In genomic region chr17:31392002-31392855, GRCh38 we compare ENCODE assay signal across 8 cellular contexts. TPM values are rescaled to one million over a fixed set of nuclear protein-coding genes. Genes with fewer than 3 reads are reported as not detected.
DNase-seq lines count a peak whose midpoint lies in the region; ATAC-seq and TF ChIP-seq lines count a peak whose summit lies in the region.

No MANE protein-coding gene starts in this region.

- no peak overlapping the region for H3K27ac ChIP-seq in thymus (ENCODE audit: low read depth)

- DNase-seq in activated T-cell treated with anti-CD3 and anti-CD28 coated beads, Interleukin-2, amount 50 U/mL, for 4 hours: no peak
- DNase-seq in activated T-cell treated with anti-CD3 and anti-CD28 coated beads, Interleukin-2, amount 50 U/mL, for 1 hour: no peak
- DNase-seq in activated naive CD8-positive, alpha-beta T cell treated with anti-CD3 and anti-CD28 coated beads for 36 hours: no peak
- DNase-seq in lower leg skin (ENCODE audit: low spot score in 2 of 2) (peak in 1 of 2 donors; percentile 83), DMS153 treated with DMSO at 0.1 percent for 48 hours (lab: John Stamatoyannopoulos, UW; ENCODE audit: unreplicated experiment) (no peak)

- intact Hi-C loops in lower leg skin (cut with DNase I; ENCODE audit: low total_unique reads): no loop called here

- H3K9me3 ChIP-seq in thymus (ENCODE audit: control insufficient read depth): no peaks in the 10 kb centered on the region

- H3K4me3 ChIP-seq in lower leg skin (ENCODE audit: low read depth, poor library complexity, severe bottlenecking) (peak overlapping the region; percentile 7), thymus (ENCODE audit: low read length) (peak overlapping the region; percentile 57)

- no peaks in the 10 kb centered on the region for H3K36me3 Mint-ChIP-seq in activated T-cell treated with anti-CD3 and anti-CD28 coated beads, Interleukin-2, amount 50 U/mL, for 4 hours (ENCODE audit: insufficient read depth)
- peaks cover 3% of the 10 kb centered on the region for H3K36me3 Mint-ChIP-seq in activated naive CD8-positive, alpha-beta T cell treated with anti-CD3 and anti-CD28 coated beads for 36 hours

- peaks cover 4% of the 10 kb centered on the region for H3K4me1 ChIP-seq in thymus (ENCODE audit: control insufficient read depth, insufficient read depth, low read length)

- TF ChIP-seq POLR2A in lower leg skin (IDR thresholded peaks at IDR 0.05): no peak

- H3K4me3 Mint-ChIP-seq in activated T-cell treated with anti-CD3 and anti-CD28 coated beads, Interleukin-2, amount 50 U/mL, for 4 hours: peak overlapping the region; percentile 48
- H3K4me3 Mint-ChIP-seq in activated naive CD8-positive, alpha-beta T cell treated with anti-CD3 and anti-CD28 coated beads for 36 hours: peak overlapping the region; percentile 61

- peak in 1 of 2 donors; percentile 22 for ATAC-seq in activated T-cell treated with anti-CD3 and anti-CD28 coated beads, Interleukin-2, amount 50 U/mL, for 4 hours
- ATAC-seq in GM21528 (IDR thresholded peaks at IDR 0.05; ENCODE audit: low FRiP score, unreplicated experiment): no peak
- no peak for ATAC-seq in GM21390 (IDR thresholded peaks at IDR 0.05; ENCODE audit: unreplicated experiment)

- TF ChIP-seq CTCF in lower leg skin (IDR thresholded peaks at IDR 0.05): no peak

- peaks cover 42% of the 10 kb centered on the region for H3K27me3 ChIP-seq in thymus (ENCODE audit: control insufficient read depth, insufficient read depth)

- no peak overlapping the region for H3K27ac Mint-ChIP-seq in activated naive CD8-positive, alpha-beta T cell treated with anti-CD3 and anti-CD28 coated beads for 36 hours

- H3K27me3 Mint-ChIP-seq in activated T-cell treated with anti-CD3 and anti-CD28 coated beads, Interleukin-2, amount 50 U/mL, for 4 hours (ENCODE audit: low read depth): peaks cover 47% of the 10 kb centered on the region
- peaks cover 68% of the 10 kb centered on the region for H3K27me3 Mint-ChIP-seq in activated naive CD8-positive, alpha-beta T cell treated with anti-CD3 and anti-CD28 coated beads for 36 hours

- no peaks in the 10 kb centered on the region for H3K9me3 Mint-ChIP-seq in activated T-cell treated with anti-CD3 and anti-CD28 coated beads, Interleukin-2, amount 50 U/mL, for 4 hours
- H3K9me3 Mint-ChIP-seq in activated naive CD8-positive, alpha-beta T cell treated with anti-CD3 and anti-CD28 coated beads for 36 hours: no peaks in the 10 kb centered on the region

- no peaks in the 10 kb centered on the region for H3K36me3 ChIP-seq in thymus (ENCODE audit: control insufficient read depth, insufficient read depth)

- WGBS in lower leg skin, 2 donors: 27 to 44% methylated on average over 21 to 22 of the region's 52 CpGs
- WGBS in thymus: 25% methylated on average over 52 of the region's 52 CpGs

- peaks cover 5% of the 10 kb centered on the region for H3K4me1 Mint-ChIP-seq in activated T-cell treated with anti-CD3 and anti-CD28 coated beads, Interleukin-2, amount 50 U/mL, for 4 hours (ENCODE audit: low read depth)
- peaks cover 7% of the 10 kb centered on the region for H3K4me1 Mint-ChIP-seq in activated naive CD8-positive, alpha-beta T cell treated with anti-CD3 and anti-CD28 coated beads for 36 hours

RNA-seq across cellular contexts. Expression of gene RAB11FIP4, which starts 0.8 kb away (rescaled TPM):
- 10 to 100 TPM in 2 of 3 donors, 1 to 10 TPM in 1; 9.9 to 11.0 (median 10.8) TPM for total RNA-seq in activated T-cell treated with anti-CD3 and anti-CD28 coated beads, Interleukin-2, amount 50 U/mL, for 4 hours
- total RNA-seq in activated naive CD8-positive, alpha-beta T cell treated with anti-CD3 and anti-CD28 coated beads for 36 hours: 10 to 100 TPM; 16.7 to 18.7 TPM
- total RNA-seq in lower leg skin: 10 to 100 TPM; 27.4 to 62.8 (median 34.1) TPM
- 5.3 TPM for polyA plus RNA-seq in thymus
